Comparison of ENCODE assay signal across 23 cellular contexts in genomic region chr4:171583790-171584189, GRCh38.
DNase-seq lines count a peak whose midpoint lies in the region; ATAC-seq and TF ChIP-seq lines count a peak whose summit lies in the region.
"Had no signal": no experiment of that assay in that cellular context is flagged by ENCODE, and none has a peak within 500 bp of the region (broad histone marks: within the 10 kb centered on the region; RNA-seq: fewer than 3 reads in every experiment).

No MANE protein-coding gene starts in this region.

- H3K27ac Mint-ChIP-seq in activated B cell treated with CpG ODN at 0.5 μM for 24 hours: no peak overlapping the region
- H3K27ac Mint-ChIP-seq: activated CD4-positive, alpha-beta T cell treated with anti-CD3 and anti-CD28 coated beads for 36 hours; activated naive CD4-positive, alpha-beta T cell treated with anti-CD3 and anti-CD28 coated beads, Interleukin-2, amount 50 U/mL, for 72 hours; activated T-helper 1 cell treated with anti-CD3 and anti-CD28 coated beads, Interleukin-12 subunit alpha, Interleukin-12 subunit beta, Interleukin-2, Interleukin-4 antibody, amounts not matched to agents 30 ng/mL and 10 ng/mL and 1 ng/mL, durations not matched to agents 14 hours and 24 hours and 36 hours; CD4-positive, CD25-positive, alpha-beta regulatory T cell; immature natural killer cell; stimulated activated effector memory CD8-positive, alpha-beta T cell treated with anti-CD3 and anti-CD28 coated beads, Interleukin-12 subunit alpha, Interleukin-12 subunit beta, amount 100 ng/mL, for 72 hours had no signal

- TF ChIP-seq CTCF in activated B cell treated with CpG ODN at 0.5 μM for 24 hours (IDR thresholded peaks at IDR 0.05): no peak
- no peak for TF ChIP-seq CTCF in GM10266 (IDR thresholded peaks at IDR 0.05; ENCODE audit: control insufficient read depth, insufficient read depth, low read depth, missing control alignments)

- intact Hi-C loops in activated B cell treated with CpG ODN at 0.5 μM for 24 hours (cut with micrococcal nuclease): no loop called here

- CTCF ChIA-PET in activated B cell treated with CpG ODN at 0.5 μM for 24 hours (lab: Charles Lee): no interaction called here

- DNase-seq in activated B cell treated with CpG ODN at 0.5 μM for 24 hours (no peak), GM10266 (ENCODE audit: extremely low spot score) (no peak), mesenteric fat pad (ENCODE audit: low spot score) (no peak), DMS114 treated with DMSO at 0.1 percent for 48 hours (lab: John Stamatoyannopoulos, UW; ENCODE audit: unreplicated experiment) (no peak)
- DNase-seq: activated CD4-positive, alpha-beta T cell treated with anti-CD3 and anti-CD28 coated beads for 36 hours; CD4-positive, CD25-positive, alpha-beta regulatory T cell; central memory CD4-positive, alpha-beta T cell; DMS153; H7; immature natural killer cell; KG1; left ventricle myocardium inferior; NCI-H187 treated with DMSO at 0.1 percent for 48 hours; NCI-H510A; posterior cingulate gyrus; SW 1271 had no signal

- H3K9me3 Mint-ChIP-seq in activated B cell treated with CpG ODN at 0.5 μM for 24 hours: peaks cover 2% of the 10 kb centered on the region
- H3K9me3 Mint-ChIP-seq: activated T-helper 1 cell treated with anti-CD3 and anti-CD28 coated beads, Interleukin-12 subunit alpha, Interleukin-12 subunit beta, Interleukin-2, Interleukin-4 antibody, amounts not matched to agents 30 ng/mL and 10 ng/mL and 1 ng/mL, durations not matched to agents 14 hours and 24 hours and 36 hours; stimulated activated effector memory CD8-positive, alpha-beta T cell treated with anti-CD3 and anti-CD28 coated beads, Interleukin-12 subunit alpha, Interleukin-12 subunit beta, amount 100 ng/mL, for 72 hours had no signal

- POLR2A ChIA-PET in activated B cell treated with CpG ODN at 0.5 μM for 24 hours (lab: Charles Lee): interaction anchor here (0.7 kb wide), 1 partner anchor 533 kb away, joined by 3 read pairs; no protein-coding TSS in a partner anchor

- no peaks in the 10 kb centered on the region for H3K36me3 Mint-ChIP-seq in activated B cell treated with CpG ODN at 0.5 μM for 24 hours (ENCODE audit: low read depth)
- H3K36me3 Mint-ChIP-seq: CD4-positive, CD25-positive, alpha-beta regulatory T cell; immature natural killer cell; stimulated activated effector memory CD8-positive, alpha-beta T cell treated with anti-CD3 and anti-CD28 coated beads, Interleukin-12 subunit alpha, Interleukin-12 subunit beta, amount 100 ng/mL, for 72 hours had no signal

- H3K27me3 Mint-ChIP-seq in activated B cell treated with CpG ODN at 0.5 μM for 24 hours: no peaks in the 10 kb centered on the region
- H3K27me3 Mint-ChIP-seq: activated CD4-positive, alpha-beta T cell treated with anti-CD3 and anti-CD28 coated beads for 36 hours; CD4-positive, CD25-positive, alpha-beta regulatory T cell had no signal

- ATAC-seq in GM18502 (IDR thresholded peaks at IDR 0.05; ENCODE audit: poor library complexity, unreplicated experiment) (peak; percentile 69), GM21423 (IDR thresholded peaks at IDR 0.05; ENCODE audit: unreplicated experiment) (peak; percentile 35), HG03354 (IDR thresholded peaks at IDR 0.05; ENCODE audit: poor library complexity, severe bottlenecking, unreplicated experiment) (peak; percentile 45), activated B cell treated with CpG ODN at 0.5 μM for 24 hours (ENCODE audit: low read depth) (peak; percentile 10), HG03520 (IDR thresholded peaks at IDR 0.05; ENCODE audit: unreplicated experiment) (no peak)
- ATAC-seq: activated CD4-positive, alpha-beta T cell treated with anti-CD3 and anti-CD28 coated beads for 36 hours; activated naive CD4-positive, alpha-beta T cell treated with anti-CD3 and anti-CD28 coated beads, Interleukin-2, amount 50 U/mL, for 72 hours had no signal

- H3K4me1 Mint-ChIP-seq in activated B cell treated with CpG ODN at 0.5 μM for 24 hours: peaks cover 33% of the 10 kb centered on the region
- H3K4me1 Mint-ChIP-seq: activated CD4-positive, alpha-beta T cell treated with anti-CD3 and anti-CD28 coated beads for 36 hours; CD4-positive, CD25-positive, alpha-beta regulatory T cell; immature natural killer cell; stimulated activated effector memory CD8-positive, alpha-beta T cell treated with anti-CD3 and anti-CD28 coated beads, Interleukin-12 subunit alpha, Interleukin-12 subunit beta, amount 100 ng/mL, for 72 hours had no signal

- H3K4me3 Mint-ChIP-seq in activated B cell treated with CpG ODN at 0.5 μM for 24 hours: peak overlapping the region; percentile 11
- H3K4me3 Mint-ChIP-seq: activated CD4-positive, alpha-beta T cell treated with anti-CD3 and anti-CD28 coated beads for 36 hours; activated T-helper 1 cell treated with anti-CD3 and anti-CD28 coated beads, Interleukin-12 subunit alpha, Interleukin-12 subunit beta, Interleukin-2, Interleukin-4 antibody, amounts not matched to agents 30 ng/mL and 10 ng/mL and 1 ng/mL, durations not matched to agents 14 hours and 24 hours and 36 hours; CD4-positive, CD25-positive, alpha-beta regulatory T cell; immature natural killer cell; stimulated activated effector memory CD8-positive, alpha-beta T cell treated with anti-CD3 and anti-CD28 coated beads, Interleukin-12 subunit alpha, Interleukin-12 subunit beta, amount 100 ng/mL, for 72 hours had no signal
